Comparison of ENCODE assay signal across 8 cellular contexts in the genomic region with DNA sequence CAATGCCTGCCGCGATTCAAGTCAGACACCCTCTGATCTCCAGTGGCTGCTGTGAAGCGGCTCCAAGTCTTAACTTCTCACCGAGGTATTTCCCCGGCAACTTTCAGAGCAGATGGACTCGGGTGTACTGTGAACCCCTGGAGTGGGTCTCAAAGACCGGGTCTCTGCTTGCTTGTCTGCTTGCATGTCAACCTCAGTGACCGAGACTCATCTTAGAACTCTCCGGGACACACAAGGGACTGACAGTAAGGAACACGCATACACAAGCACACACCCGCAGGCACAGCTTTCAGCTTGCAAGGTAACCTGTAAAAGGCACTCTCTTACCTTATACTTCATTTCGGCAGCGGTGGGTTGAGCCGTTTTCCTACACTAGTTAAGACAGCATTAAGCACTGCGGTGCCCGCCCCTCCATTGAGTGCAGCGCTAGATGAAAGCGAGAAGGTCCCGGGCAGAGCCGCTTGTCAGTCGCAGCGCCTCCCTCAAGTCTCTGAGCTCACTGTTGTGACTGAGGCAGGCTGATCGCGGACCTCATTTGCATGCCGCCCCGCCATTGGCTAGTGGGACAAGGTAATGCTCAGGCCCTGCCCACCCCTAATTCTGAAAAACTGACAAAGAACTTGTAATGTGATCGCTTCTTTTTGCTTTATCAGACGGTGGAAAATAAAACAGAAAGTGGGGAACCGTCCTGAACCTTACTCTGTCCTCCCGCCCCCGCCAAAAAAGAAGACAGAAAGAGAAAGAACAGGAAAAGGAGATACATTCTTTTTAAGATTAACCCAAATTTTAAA. TPM values are rescaled to one million over a fixed set of nuclear protein-coding genes. Genes with fewer than 3 reads are reported as not detected.
DNase-seq lines count a peak whose midpoint lies in the region; ATAC-seq and TF ChIP-seq lines count a peak whose summit lies in the region.

A gene with protein sequence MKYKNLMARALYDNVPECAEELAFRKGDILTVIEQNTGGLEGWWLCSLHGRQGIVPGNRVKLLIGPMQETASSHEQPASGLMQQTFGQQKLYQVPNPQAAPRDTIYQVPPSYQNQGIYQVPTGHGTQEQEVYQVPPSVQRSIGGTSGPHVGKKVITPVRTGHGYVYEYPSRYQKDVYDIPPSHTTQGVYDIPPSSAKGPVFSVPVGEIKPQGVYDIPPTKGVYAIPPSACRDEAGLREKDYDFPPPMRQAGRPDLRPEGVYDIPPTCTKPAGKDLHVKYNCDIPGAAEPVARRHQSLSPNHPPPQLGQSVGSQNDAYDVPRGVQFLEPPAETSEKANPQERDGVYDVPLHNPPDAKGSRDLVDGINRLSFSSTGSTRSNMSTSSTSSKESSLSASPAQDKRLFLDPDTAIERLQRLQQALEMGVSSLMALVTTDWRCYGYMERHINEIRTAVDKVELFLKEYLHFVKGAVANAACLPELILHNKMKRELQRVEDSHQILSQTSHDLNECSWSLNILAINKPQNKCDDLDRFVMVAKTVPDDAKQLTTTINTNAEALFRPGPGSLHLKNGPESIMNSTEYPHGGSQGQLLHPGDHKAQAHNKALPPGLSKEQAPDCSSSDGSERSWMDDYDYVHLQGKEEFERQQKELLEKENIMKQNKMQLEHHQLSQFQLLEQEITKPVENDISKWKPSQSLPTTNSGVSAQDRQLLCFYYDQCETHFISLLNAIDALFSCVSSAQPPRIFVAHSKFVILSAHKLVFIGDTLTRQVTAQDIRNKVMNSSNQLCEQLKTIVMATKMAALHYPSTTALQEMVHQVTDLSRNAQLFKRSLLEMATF (minus strand): TSS at position 492 of the 791 bp plus-strand sequence. CDS start 153 bp downstream, at position 339.

- H3K27me3 Mint-ChIP-seq in activated CD4-positive, alpha-beta T cell treated with anti-CD3 and anti-CD28 coated beads, Interleukin-2, amount 10 ng/mL, durations not matched to agents 24 days and 14 days = no peaks in the 10 kb centered on the region

- no peaks in the 10 kb centered on the region for H3K27me3 ChIP-seq in BJ (ENCODE audit: control insufficient read depth, insufficient read depth, low read length)

- H3K9me3 Mint-ChIP-seq in activated CD4-positive, alpha-beta T cell treated with anti-CD3 and anti-CD28 coated beads, Interleukin-2, amount 10 ng/mL, durations not matched to agents 24 days and 14 days = no peaks in the 10 kb centered on the region

- intact Hi-C loops in activated CD4-positive, alpha-beta T cell treated with anti-CD3 and anti-CD28 coated beads, Interleukin-2, amount 10 ng/mL, durations not matched to agents 24 days and 14 days (cut with micrococcal nuclease) = loop anchor here (1.0 to 10.0 kb wide), 13 partner anchors 8 to 488 kb away; a partner anchor contains a TSS
- intact Hi-C loops in left colon (cut with DNase I, micrococcal nuclease) = no loop called here

- peaks cover 64% of the 10 kb centered on the region for H3K4me1 Mint-ChIP-seq in activated CD4-positive, alpha-beta T cell treated with anti-CD3 and anti-CD28 coated beads, Interleukin-2, amount 10 ng/mL, durations not matched to agents 24 days and 14 days

- CTCF ChIA-PET in BJ (lab: Yijun Ruan, JAX) = interaction anchor here (1.2 to 3.3 kb wide), 5 partner anchors 10 to 264 kb away, joined by 3 to 22 read pairs (median 4); no protein-coding TSS in a partner anchor

- H3K27ac ChIP-seq in coronary artery = peak within 1 kb of the TSS; percentile 84 to 97

- TF ChIP-seq CTCF in BJ (IDR thresholded peaks at IDR 0.05; ENCODE audit: insufficient read depth, low read depth, low read length) = no peak
- no peak for TF ChIP-seq CTCF in coronary artery (IDR thresholded peaks at IDR 0.05)

- H3K4me3 ChIP-seq in BJ (ENCODE audit: low read depth, low read length) (peak within 1 kb of the TSS; percentile 68), coronary artery (peak within 1 kb of the TSS; percentile 89)

- peaks cover 27% of the 10 kb centered on the region for H3K36me3 Mint-ChIP-seq in activated CD4-positive, alpha-beta T cell treated with anti-CD3 and anti-CD28 coated beads, Interleukin-2, amount 10 ng/mL, durations not matched to agents 24 days and 14 days (ENCODE audit: low read depth)

- peak within 1 kb of the TSS; percentile 97 for H3K27ac Mint-ChIP-seq in activated CD4-positive, alpha-beta T cell treated with anti-CD3 and anti-CD28 coated beads, Interleukin-2, amount 10 ng/mL, durations not matched to agents 24 days and 14 days

- POLR2A ChIA-PET in BJ (lab: Charles Lee) = interaction anchor here (0.6 to 1.2 kb wide), 6 partner anchors 8 to 281 kb away, joined by 3 to 10 read pairs (median 5); no protein-coding TSS in a partner anchor

- H3K36me3 ChIP-seq in BJ (ENCODE audit: control insufficient read depth, insufficient read depth, low read length) = no peaks in the 10 kb centered on the region

- H3K4me3 Mint-ChIP-seq in activated CD4-positive, alpha-beta T cell treated with anti-CD3 and anti-CD28 coated beads, Interleukin-2, amount 10 ng/mL, durations not matched to agents 24 days and 14 days = peak within 1 kb of the TSS; percentile 85

- peak; percentile 86 for DNase-seq in BJ (ENCODE audit: low read depth)
- DNase-seq in NCI-H526 treated with DMSO at 0.1 percent for 48 hours (lab: John Stamatoyannopoulos, UW) = peak; percentile 84
- DNase-seq in activated CD4-positive, alpha-beta T cell treated with anti-CD3 and anti-CD28 coated beads, Interleukin-2, amount 10 ng/mL, durations not matched to agents 24 days and 14 days = peak; percentile 98
- DNase-seq in coronary artery (ENCODE audit: low spot score) = peak; percentile 98
- peak; percentile 98 for DNase-seq in left colon
- DNase-seq in stimulated activated CD4-positive, alpha-beta T cell treated with anti-CD3 and anti-CD28 coated beads, Interleukin-1b, Interleukin-23, amount 100 ng/mL, for 48 hours = peak; percentile 95

- peak; percentile 98 for ATAC-seq in GM19324 (IDR thresholded peaks at IDR 0.05; ENCODE audit: low FRiP score, unreplicated experiment)
- ATAC-seq in HG03469 (IDR thresholded peaks at IDR 0.05; ENCODE audit: unreplicated experiment) = peak; percentile 95
- peak; percentile 86 for ATAC-seq in left colon

RNA-seq across cellular contexts. Expression of the gene that starts here (rescaled TPM):
- 21.3 and 25.6 TPM in 2 replicates for polyA plus RNA-seq in BJ (2011; rRNA removed)
- polyA minus RNA-seq in BJ (2011; rRNA and poly(A)+ RNA removed) = 34.9 and 48.1 TPM in 2 replicates
- total RNA-seq in activated CD4-positive, alpha-beta T cell treated with anti-CD3 and anti-CD28 coated beads, Interleukin-2, amount 10 ng/mL, durations not matched to agents 24 days and 14 days = 31.9 and 36.9 TPM in 2 replicates
- total RNA-seq in left colon = 10 to 100 TPM; 58.9 to 84.8 TPM

Comparison
In these comparisons a context has a peak if more than half of its experiments do, and no peak if none do; other contexts are left out.
1. Peak in every context shown above with its lines: DNase-seq, ATAC-seq, H3K4me3 ChIP-seq and H3K27ac ChIP-seq.